Comparison of ENCODE assay signal across 2 cellular contexts in genomic region chr2:195269220-195269619, GRCh38.
A peak's percentile ranks its signal among the peaks of the same experiment; 100 is the strongest.
TF ChIP-seq lines count a peak whose summit lies in the region.

No MANE protein-coding gene starts in this region.

TF ChIP-seq in HepG2, 621 proteins besides CTCF, POLR2A, EP300 and RAD21:
- TF ChIP-seq ZNF281 (CRISPR knock-in tag; IDR thresholded peaks at IDR 0.05; ENCODE audit: borderline replicate concordance) (peak; percentile 67; the same call in 1 of the 2 replicates), ZNF251 (CRISPR knock-in tag; IDR thresholded peaks at IDR 0.05) (no peak)

TF ChIP-seq in WTC11, 78 proteins besides CTCF, POLR2A, EP300 and RAD21 (continued from another document):
- TF ChIP-seq ATF6 (CRISPR knock-in tag; IDR thresholded peaks at IDR 0.05) (no peak), ELF4 (CRISPR knock-in tag; IDR thresholded peaks at IDR 0.05; ENCODE audit: low read depth) (no peak)
